In the genomic region with DNA sequence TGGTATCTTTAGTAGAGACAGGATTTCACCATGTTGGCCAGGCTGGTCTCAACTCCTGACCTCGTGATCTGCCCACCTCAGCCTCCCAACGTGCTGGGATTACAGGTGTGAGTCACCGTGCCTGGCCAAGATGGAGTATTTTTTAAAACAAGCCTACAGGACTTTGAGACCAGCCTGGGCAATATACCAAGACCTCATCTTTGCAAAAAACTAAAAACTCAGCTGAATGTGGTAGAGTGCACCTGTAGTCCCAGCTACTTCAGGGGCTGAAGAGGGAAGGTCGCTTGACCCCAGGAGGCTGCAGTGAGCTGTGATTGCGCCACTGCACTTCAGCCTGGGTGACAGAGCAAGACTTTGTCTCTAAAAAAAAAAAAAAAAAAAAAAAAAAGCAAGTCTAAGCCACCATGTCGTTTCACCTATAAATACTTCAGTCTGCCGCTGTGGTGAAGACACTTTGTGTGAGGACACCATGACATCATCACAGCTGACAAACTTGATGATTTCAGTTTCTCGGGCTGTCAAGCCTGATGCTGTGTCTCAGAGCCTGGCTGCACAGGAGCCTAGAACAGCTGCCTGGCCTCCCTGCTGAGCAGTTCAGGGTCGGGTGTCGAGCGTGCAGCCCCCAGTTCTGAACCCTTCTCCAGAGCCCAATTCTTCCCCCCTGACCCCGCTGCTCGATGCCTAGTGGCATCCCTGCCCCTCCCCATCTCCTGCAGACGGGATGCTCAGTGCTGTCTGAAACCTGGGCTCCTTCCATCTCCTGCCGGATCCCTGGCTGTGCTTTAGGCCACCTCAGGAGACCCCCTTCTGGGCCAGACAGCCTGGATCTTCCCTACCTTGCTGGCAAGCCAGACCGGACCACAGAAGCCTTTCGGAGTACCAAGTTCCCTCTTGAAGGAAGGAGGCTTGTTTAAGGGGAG, we compare ENCODE assay signal across 8 cellular contexts.
DNase-seq lines count a peak whose midpoint lies in the region; ATAC-seq and TF ChIP-seq lines count a peak whose summit lies in the region.

No MANE protein-coding gene starts in this region.

- no peak overlapping the region for H2BK12ac ChIP-seq in trophoblast cell (ENCODE audit: low read length)

- no peak overlapping the region for H2BK5ac ChIP-seq in trophoblast cell (ENCODE audit: low read depth, low read length, poor library complexity)

- no peak overlapping the region for H3K14ac ChIP-seq in trophoblast cell (ENCODE audit: low read length)

- H3K18ac ChIP-seq in trophoblast cell (ENCODE audit: low read length), result no peak overlapping the region

- peaks cover 10% of the 10 kb centered on the region for H3K4me1 Mint-ChIP-seq in activated CD8-positive, alpha-beta T cell treated with anti-CD3 and anti-CD28 coated beads for 36 hours (ENCODE audit: low read depth)

- H4K12ac ChIP-seq in trophoblast cell (ENCODE audit: low read depth, low read length), result no peak overlapping the region

- no peaks in the 10 kb centered on the region for H3K9me3 ChIP-seq in trophoblast cell (ENCODE audit: insufficient read depth, low read depth, low read length)

- H3K27ac ChIP-seq in trophoblast cell (ENCODE audit: low read depth, low read length), result no peak overlapping the region

- no CpG with 5 or more reads among the region's 17 CpGs for WGBS in trophoblast cell (ENCODE audit: extremely low coverage, insufficient coverage, insufficient read length)

- H4K91ac ChIP-seq in trophoblast cell (ENCODE audit: low read depth, low read length), result no peak overlapping the region

- no peak overlapping the region for H2BK120ac ChIP-seq in trophoblast cell (ENCODE audit: insufficient read depth, low read length, poor library complexity)

- H3K27me3 Mint-ChIP-seq in activated CD8-positive, alpha-beta T cell treated with anti-CD3 and anti-CD28 coated beads for 36 hours, result peaks cover 16% of the 10 kb centered on the region

- no peak overlapping the region for H2AK5ac ChIP-seq in trophoblast cell (ENCODE audit: low read length)

- H3K79me1 ChIP-seq in trophoblast cell (ENCODE audit: low read length), result no peaks in the 10 kb centered on the region

- H3K9ac ChIP-seq in trophoblast cell (ENCODE audit: low read length), result no peak overlapping the region

- no peak overlapping the region for H3K4me3 Mint-ChIP-seq in activated CD8-positive, alpha-beta T cell treated with anti-CD3 and anti-CD28 coated beads for 36 hours

- peaks cover 8 to 12% of the 10 kb centered on the region in 2 experiments for H3K4me1 ChIP-seq in trophoblast cell (ENCODE audit: control insufficient read depth in 1 of 2, insufficient read depth in 2 of 2, low read length in 2 of 2)

- CTCF ChIA-PET in activated CD8-positive, alpha-beta T cell treated with anti-CD3 and anti-CD28 coated beads for 36 hours (lab: Charles Lee), result interaction anchor here (1.0 to 4.1 kb wide), 22 partner anchors 8 to 215 kb away, joined by 3 to 37 read pairs (median 4); no protein-coding TSS in a partner anchor

- no peak overlapping the region for H3K4ac ChIP-seq in trophoblast cell (ENCODE audit: low read depth, low read length)

- DNase-seq in NCI-H2227 (lab: John Stamatoyannopoulos, UW; ENCODE audit: unreplicated experiment), result peak; percentile 30
- no peak for DNase-seq in NCI-H2227 treated with DMSO at 0.1 percent for 48 hours (lab: John Stamatoyannopoulos, UW)
- peak; percentile 34 for DNase-seq in activated CD8-positive, alpha-beta T cell treated with anti-CD3 and anti-CD28 coated beads for 36 hours
- DNase-seq in trophoblast cell, result peak; percentile 79 to 83
- no peak for DNase-seq in NCI-H2196 (lab: John Stamatoyannopoulos, UW; ENCODE audit: unreplicated experiment)

- no peak overlapping the region for H2AFZ ChIP-seq in trophoblast cell (ENCODE audit: insufficient read depth, low read length, poor library complexity)

- ATAC-seq in HG03442 (IDR thresholded peaks at IDR 0.05; ENCODE audit: unreplicated experiment), result peak; percentile 61
- ATAC-seq in activated CD8-positive, alpha-beta T cell treated with anti-CD3 and anti-CD28 coated beads for 36 hours, result peak; percentile 61
- ATAC-seq in GM21825 (IDR thresholded peaks at IDR 0.05; ENCODE audit: unreplicated experiment), result no peak
- ATAC-seq in HG02623 (IDR thresholded peaks at IDR 0.05; ENCODE audit: unreplicated experiment), result no peak

- H3K27ac Mint-ChIP-seq in activated CD8-positive, alpha-beta T cell treated with anti-CD3 and anti-CD28 coated beads for 36 hours, result no peak overlapping the region

- POLR2A ChIA-PET in activated CD8-positive, alpha-beta T cell treated with anti-CD3 and anti-CD28 coated beads for 36 hours (lab: Charles Lee), result no interaction called here

- no peaks in the 10 kb centered on the region for H3K36me3 Mint-ChIP-seq in activated CD8-positive, alpha-beta T cell treated with anti-CD3 and anti-CD28 coated beads for 36 hours (ENCODE audit: low read depth)

- H4K8ac ChIP-seq in trophoblast cell (ENCODE audit: low read depth, low read length), result no peak overlapping the region

- H3K4me3 ChIP-seq in trophoblast cell (ENCODE audit: low read depth, low read length), result no peak overlapping the region

- no peak overlapping the region for H3K23ac ChIP-seq in trophoblast cell (ENCODE audit: low read length)

- no peaks in the 10 kb centered on the region for H3K27me3 ChIP-seq in trophoblast cell (ENCODE audit: insufficient read depth, low read length)

- TF ChIP-seq CTCF in activated CD8-positive, alpha-beta T cell treated with anti-CD3 and anti-CD28 coated beads for 36 hours (IDR thresholded peaks at IDR 0.05), result no peak

- intact Hi-C loops in activated CD8-positive, alpha-beta T cell treated with anti-CD3 and anti-CD28 coated beads for 36 hours (cut with micrococcal nuclease), result no loop called here

- peaks cover 0 to 2% of the 10 kb centered on the region in 2 experiments for H3K36me3 ChIP-seq in trophoblast cell (ENCODE audit: control insufficient read depth in 1 of 2, insufficient read depth in 2 of 2, low read length in 2 of 2)

- peak overlapping the region; percentile 12 for H3K4me2 ChIP-seq in trophoblast cell (ENCODE audit: low read length)

- no peaks in the 10 kb centered on the region for H3K79me2 ChIP-seq in trophoblast cell (ENCODE audit: control insufficient read depth, insufficient read depth, low read length, poor library complexity)

- no peaks in the 10 kb centered on the region for H3K9me3 Mint-ChIP-seq in activated CD8-positive, alpha-beta T cell treated with anti-CD3 and anti-CD28 coated beads for 36 hours

Comparison
In these comparisons a context has a peak if more than half of its experiments do, and no peak if none do; other contexts are left out.
1. DNase-seq: peak in NCI-H2227 (single experiment), activated CD8-positive, alpha-beta T cell treated with anti-CD3 and anti-CD28 coated beads for 36 hours (single experiment) and trophoblast cell (2 of 2); none in NCI-H2227 treated with DMSO at 0.1 percent for 48 hours (single experiment) and NCI-H2196 (single experiment).
2. ATAC-seq: peak in HG03442 (single experiment) and activated CD8-positive, alpha-beta T cell treated with anti-CD3 and anti-CD28 coated beads for 36 hours (single experiment); none in GM21825 (single experiment) and HG02623 (single experiment).